Comparison of ENCODE assay signal across 9 cellular contexts in genomic region chr7:140209866-140210609, GRCh38. TPM values are rescaled to one million over a fixed set of nuclear protein-coding genes. Genes with fewer than 3 reads are reported as not detected.
A peak's percentile ranks its signal among the peaks of the same experiment; 100 is the strongest.
DNase-seq lines count a peak whose midpoint lies in the region; ATAC-seq and TF ChIP-seq lines count a peak whose summit lies in the region.
"Had no signal": no experiment of that assay in that cellular context is flagged by ENCODE, and none has a peak within 500 bp of the region (broad histone marks: within the 10 kb centered on the region; RNA-seq: fewer than 3 reads in every experiment).

No MANE protein-coding gene starts in this region.

- H3K4me3 Mint-ChIP-seq in naive thymus-derived CD4-positive, alpha-beta T cell, result peak overlapping the region; percentile 10 to 82 (median 68)

- no peaks in the 10 kb centered on the region for H3K9me3 ChIP-seq in naive thymus-derived CD4-positive, alpha-beta T cell (ENCODE audit: control insufficient read depth in 2 of 3, low read length in 3 of 3)
- H3K9me3 ChIP-seq in vagina, result no peaks in the 10 kb centered on the region
- H3K9me3 ChIP-seq: A549 had no signal

- peaks cover 17 to 36% of the 10 kb centered on the region in 2 donors for H3K4me1 ChIP-seq in naive thymus-derived CD4-positive, alpha-beta T cell (ENCODE audit: control insufficient read depth in 2 of 2, insufficient read depth in 2 of 2, low read length in 2 of 2)
- H3K4me1 ChIP-seq in vagina, result peaks cover 7% of the 10 kb centered on the region
- H3K4me1 ChIP-seq: A549 had no signal

- peaks cover 0 to 9% (median 0%) of the 10 kb centered on the region in 5 donors for H3K36me3 Mint-ChIP-seq in naive thymus-derived CD4-positive, alpha-beta T cell

- POLR2A ChIA-PET in naive thymus-derived CD4-positive, alpha-beta T cell (lab: Charles Lee), result interaction anchor here (0.6 to 10.8 kb wide), 10 partner anchors 8 to 53 kb away, joined by 3 to 79 read pairs (median 3); partner anchors contain the start of gene KDM7A

- H3K27me3 ChIP-seq in naive thymus-derived CD4-positive, alpha-beta T cell (ENCODE audit: control insufficient read depth in 2 of 2, insufficient read depth in 2 of 2, low read length in 2 of 2), result no peaks in the 10 kb centered on the region
- H3K27me3 ChIP-seq in vagina, result no peaks in the 10 kb centered on the region

- CTCF ChIA-PET in naive thymus-derived CD4-positive, alpha-beta T cell (lab: Charles Lee), result interaction anchor here (0.7 to 1.0 kb wide), 2 partner anchors 51 to 94 kb away, joined by 4 read pairs; no protein-coding TSS in a partner anchor

- in situ Hi-C loops in G401 (cut with HindIII; ENCODE audit: low sequenced_read_pairs), result no loop called here

- H3K9me3 Mint-ChIP-seq in naive thymus-derived CD4-positive, alpha-beta T cell, result peaks cover 0 to 3% (median 0%) of the 10 kb centered on the region in 11 donors

- H3K27me3 Mint-ChIP-seq in naive thymus-derived CD4-positive, alpha-beta T cell, result no peaks in the 10 kb centered on the region

- ATAC-seq in HG03135 (IDR thresholded peaks at IDR 0.05; ENCODE audit: unreplicated experiment), result peak; percentile 92
- peak; percentile 86 for ATAC-seq in naive thymus-derived CD4-positive, alpha-beta T cell

- TF ChIP-seq CTCF in vagina (IDR thresholded peaks at IDR 0.05), result no peak

- no peak overlapping the region for H3K27ac ChIP-seq in naive thymus-derived CD4-positive, alpha-beta T cell (ENCODE audit: low read depth, low read length)
- no peak overlapping the region for H3K27ac ChIP-seq in vagina
- H3K27ac ChIP-seq: A549 had no signal

- intact Hi-C loops in naive thymus-derived CD4-positive, alpha-beta T cell (cut with micrococcal nuclease), result loop anchor here (1.0 to 2.0 kb wide), 3 partner anchors 14 to 21 kb away; no protein-coding TSS in a partner anchor
- intact Hi-C loops in vagina (cut with DNase I), result no loop called here

- DNase-seq in SKM-1 treated with dmso at 0.1 percent for 144 hours (lab: John Stamatoyannopoulos, UW; ENCODE audit: unreplicated experiment) (peak; percentile 7), SKM-1 (lab: John Stamatoyannopoulos, UW; ENCODE audit: unreplicated experiment) (no peak), vagina (ENCODE audit: extremely low spot score in 2 of 2) (no peak), NCI-H748 (lab: John Stamatoyannopoulos, UW; ENCODE audit: unreplicated experiment) (no peak), G401 (ENCODE audit: low spot score) (no peak)
- DNase-seq in activated CD4-positive, alpha-beta T cell treated with anti-CD3 and anti-CD28 coated beads, Interleukin-2, amount 50 U/mL, for 48 hours, result peak; percentile 67 to 79
- peak in 6 of 9 donors; percentile 24 to 58 (median 34) for DNase-seq in naive thymus-derived CD4-positive, alpha-beta T cell

- no peak for TF ChIP-seq POLR2A in vagina (IDR thresholded peaks at IDR 0.05)

- peak overlapping the region; percentile 66 to 96 (median 87) for H3K27ac Mint-ChIP-seq in naive thymus-derived CD4-positive, alpha-beta T cell

- H3K4me3 ChIP-seq in naive thymus-derived CD4-positive, alpha-beta T cell (ENCODE audit: low read length), result peak overlapping the region; percentile 29
- no peak overlapping the region for H3K4me3 ChIP-seq in vagina
- H3K4me3 ChIP-seq: A549 had no signal

- no peaks in the 10 kb centered on the region for H3K36me3 ChIP-seq in naive thymus-derived CD4-positive, alpha-beta T cell (ENCODE audit: control insufficient read depth in 2 of 3, insufficient read depth in 3 of 3, low read length in 3 of 3)
- no peaks in the 10 kb centered on the region for H3K36me3 ChIP-seq in vagina

- peaks cover 37 to 82% (median 58%) of the 10 kb centered on the region in 7 donors for H3K4me1 Mint-ChIP-seq in naive thymus-derived CD4-positive, alpha-beta T cell

RNA-seq across cellular contexts. Expression of gene KDM7A, which starts 33.3 kb away (rescaled TPM):
- total RNA-seq in naive thymus-derived CD4-positive, alpha-beta T cell, result 10 to 100 TPM; 24.0 to 62.5 (median 50.3) TPM
- polyA plus RNA-seq in naive thymus-derived CD4-positive, alpha-beta T cell, result 1 to 10 TPM; 5.4 to 6.0 TPM
- total RNA-seq in vagina, result 24.6 TPM
- 1.2 and 2.2 TPM in 2 replicates for total RNA-seq in G401 (2014; rRNA removed; shearing (Covaris generic))

Comparison
In these comparisons a context has a peak if more than half of its experiments do, and no peak if none do; other contexts are left out.
1. DNase-seq: peak in SKM-1 treated with dmso at 0.1 percent for 144 hours (single experiment), activated CD4-positive, alpha-beta T cell treated with anti-CD3 and anti-CD28 coated beads, Interleukin-2, amount 50 U/mL, for 48 hours (2 of 2) and naive thymus-derived CD4-positive, alpha-beta T cell (6 of 9); none in SKM-1 (single experiment), vagina (0 of 2), NCI-H748 (single experiment) and G401 (single experiment).